2 cellular contexts compared by ENCODE assay signal in the genomic region with DNA sequence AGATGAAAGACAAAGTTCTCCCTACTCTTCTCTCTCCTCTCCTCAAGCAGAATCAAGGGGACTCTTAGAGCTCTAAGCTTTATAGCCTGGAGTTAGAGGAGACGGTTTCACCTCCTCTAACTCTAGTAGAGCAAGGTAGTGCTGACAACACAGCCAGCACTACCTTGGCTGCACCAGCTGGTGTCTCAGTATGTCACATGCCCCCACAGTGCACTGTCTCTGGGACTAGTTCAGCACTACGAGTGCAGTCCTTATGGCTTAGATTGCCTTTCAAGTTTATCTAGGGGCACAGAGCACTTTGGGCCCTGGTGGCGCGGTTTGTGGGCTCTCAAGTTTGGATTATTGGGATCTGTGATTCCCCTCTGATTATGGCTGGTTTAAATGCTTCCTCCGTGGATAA.
TF ChIP-seq lines count a peak whose summit lies in the region.

No MANE protein-coding gene starts in this region.

TF ChIP-seq in HepG2, 621 proteins besides CTCF, POLR2A, EP300 and RAD21:
- TF ChIP-seq STAG1 (CRISPR knock-in tag; IDR thresholded peaks at IDR 0.05) (peak; percentile 35), ZNF781 (CRISPR knock-in tag; IDR thresholded peaks at IDR 0.05; ENCODE audit: borderline replicate concordance, not compliant biosample characterization) (no peak)

TF ChIP-seq in H1, 55 proteins besides CTCF, POLR2A, EP300 and RAD21:
- no peak for TF ChIP-seq CHD2 (IDR thresholded peaks at IDR 0.05; ENCODE audit: low read length)
- TF ChIP-seq PHF8 (conservative IDR thresholded peaks at IDR 0.05; ENCODE audit: low read depth, low read length) = no peak
- TF ChIP-seq MAFK (IDR thresholded peaks at IDR 0.05; ENCODE audit: low read depth, low read length) = no peak
- TF ChIP-seq NANOG (IDR thresholded peaks at IDR 0.05; ENCODE audit: insufficient read depth, low read depth, low read length, poor library complexity, severe bottlenecking) = no peak
- TF ChIP-seq MAX (IDR thresholded peaks at IDR 0.05) = no peak
- TF ChIP-seq TCF12 (IDR thresholded peaks at IDR 0.05; ENCODE audit: low read depth, low read length) = no peak
- no peak for TF ChIP-seq RXRA (IDR thresholded peaks at IDR 0.05; ENCODE audit: insufficient read depth, low read depth, low read length)
- no peak for TF ChIP-seq CBX5 (IDR thresholded peaks at IDR 0.05; ENCODE audit: low read depth, low read length)
- no peak for TF ChIP-seq HDAC6 (IDR thresholded peaks at IDR 0.05; ENCODE audit: low read depth, low read length)
- TF ChIP-seq ZNF274 (IDR thresholded peaks at IDR 0.05; ENCODE audit: borderline replicate concordance, extremely low read depth, low read length) = no peak
- TF ChIP-seq BACH1 (IDR thresholded peaks at IDR 0.05; ENCODE audit: low read length) = no peak
- TF ChIP-seq CREB1 (IDR thresholded peaks at IDR 0.05) = no peak
